Comparison of ENCODE assay signal across 8 cellular contexts in genomic region chr3:97658670-97659285, GRCh38.
A peak's percentile ranks its signal among the peaks of the same experiment; 100 is the strongest.
DNase-seq lines count a peak whose midpoint lies in the region; ATAC-seq and TF ChIP-seq lines count a peak whose summit lies in the region.

No MANE protein-coding gene starts in this region.

- H3K9me3 ChIP-seq in prostate gland, result no peaks in the 10 kb centered on the region

- TF ChIP-seq POLR2A in prostate gland (IDR thresholded peaks at IDR 0.05), result no peak

- ATAC-seq in HG03565 (IDR thresholded peaks at IDR 0.05; ENCODE audit: unreplicated experiment) (peak; percentile 44), HG03520 (IDR thresholded peaks at IDR 0.05; ENCODE audit: unreplicated experiment) (no peak)

- H3K27ac ChIP-seq in dorsolateral prefrontal cortex, result no peak overlapping the region
- no peak overlapping the region for H3K27ac ChIP-seq in prostate gland

- H3K4me3 ChIP-seq in dorsolateral prefrontal cortex (no peak overlapping the region), prostate gland (no peak overlapping the region)

- intact Hi-C loops in dorsolateral prefrontal cortex (cut with DNase I) (no loop called here), prostate gland (cut with DNase I) (loop anchor here (10.0 kb wide), 1 partner anchor 794 kb away; no protein-coding TSS in a partner anchor)

- H3K27me3 ChIP-seq in dorsolateral prefrontal cortex, result no peaks in the 10 kb centered on the region
- no peaks in the 10 kb centered on the region for H3K27me3 ChIP-seq in prostate gland (replicated peaks; ENCODE audit: insufficient read depth)

- TF ChIP-seq CTCF in dorsolateral prefrontal cortex (IDR thresholded peaks at IDR 0.05 in 54 of 56, conservative IDR thresholded peaks at IDR 0.05 in 2 of 56; ENCODE audit: low read depth in 1 of 56, partially characterized antibody in 56 of 56) (peak in 55 of 56 donors; percentile 29 to 72 (median 59)), prostate gland (IDR thresholded peaks at IDR 0.05) (peak; percentile 20 to 62 (median 57))

- H3K36me3 ChIP-seq in prostate gland, result no peaks in the 10 kb centered on the region

- 56% methylated on average over 3 of the region's 3 CpGs for WGBS in prostate gland

- peak; percentile 5 for DNase-seq in EH (ENCODE audit: low read depth)
- DNase-seq in NCI-H82 (lab: John Stamatoyannopoulos, UW), result peak; percentile 86
- DNase-seq in dorsolateral prefrontal cortex, result no peak
- no peak for DNase-seq in prostate gland (ENCODE audit: low spot score)
- DNase-seq in stimulated activated CD4-positive, alpha-beta T cell treated with anti-CD3 and anti-CD28 coated beads, Interleukin-2, amount 100 ng/mL, for 24 hours, result no peak
- DNase-seq in 8988T, result no peak

- H3K4me1 ChIP-seq in prostate gland (replicated peaks), result no peaks in the 10 kb centered on the region

Comparison
In these comparisons a context has a peak if more than half of its experiments do, and no peak if none do; other contexts are left out.
1. DNase-seq: peak in EH (single experiment) and NCI-H82 (single experiment); none in dorsolateral prefrontal cortex (0 of 10), prostate gland (single experiment), stimulated activated CD4-positive, alpha-beta T cell treated with anti-CD3 and anti-CD28 coated beads, Interleukin-2, amount 100 ng/mL, for 24 hours (0 of 2) and 8988T (single experiment).